Comparison of ENCODE assay signal across 8 cellular contexts in the genomic region with DNA sequence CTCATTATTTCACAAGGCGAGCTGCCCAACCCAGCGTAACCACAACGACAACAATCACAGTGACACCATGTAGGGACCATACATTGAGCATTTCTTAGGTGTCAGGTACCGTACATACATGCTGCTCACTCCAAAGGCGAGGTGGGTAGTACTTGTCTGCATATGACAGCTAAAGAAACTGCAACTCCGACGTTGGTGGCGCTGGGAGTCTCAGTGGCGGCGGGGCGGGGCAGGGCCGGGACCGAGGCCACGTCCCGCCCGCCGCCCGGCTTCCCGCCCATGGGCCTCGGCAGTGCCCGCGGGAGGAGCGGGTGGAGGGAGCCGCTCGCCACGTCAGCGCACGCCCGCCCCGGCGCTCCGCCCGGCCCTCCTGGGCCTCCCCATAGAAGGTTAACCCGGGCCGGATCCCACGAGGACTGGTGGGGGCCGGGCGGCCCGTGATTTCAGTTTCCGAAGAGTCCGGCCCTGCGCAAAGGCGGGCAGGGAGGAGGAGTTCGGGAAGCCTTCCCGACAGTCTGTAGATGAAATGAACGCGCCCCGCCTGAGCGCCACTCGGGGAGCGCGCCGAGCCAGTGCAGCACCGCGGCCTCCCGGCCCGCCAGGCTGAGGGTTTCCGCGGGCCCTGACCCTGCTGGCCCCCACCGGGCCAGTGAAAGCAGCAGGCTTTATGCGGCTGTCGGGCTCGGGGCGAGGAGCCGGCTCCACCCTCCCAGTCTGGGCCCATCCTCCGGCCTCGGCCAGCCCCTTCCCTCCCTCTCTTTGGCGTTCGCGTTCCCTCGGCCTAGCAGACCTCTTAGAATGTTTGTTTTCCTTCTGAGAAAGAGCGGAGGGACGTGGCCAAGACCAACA.
DNase-seq lines count a peak whose midpoint lies in the region; ATAC-seq and TF ChIP-seq lines count a peak whose summit lies in the region.

No MANE protein-coding gene starts in this region.

- peak; percentile 91 to 95 for TF ChIP-seq POLR2A in adrenal gland (IDR thresholded peaks at IDR 0.05)

- peak; percentile 84 for ATAC-seq in GM21825 (IDR thresholded peaks at IDR 0.05; ENCODE audit: unreplicated experiment)
- peak; percentile 87 to 90 (median 88) for ATAC-seq in T-cell (replicated peaks in 1 of 4)
- peak; percentile 93 to 99 (median 96) for ATAC-seq in heart right ventricle

- no peak overlapping the region for H3K27ac ChIP-seq in Karpas-422 (ENCODE audit: low read length)
- peak overlapping the region; percentile 94 to 98 (median 96) for H3K27ac ChIP-seq in adrenal gland
- H3K27ac ChIP-seq in heart right ventricle: peak overlapping the region; percentile 90 to 99 (median 96)

- H3K9me3 ChIP-seq in ES-I3 (ENCODE audit: control insufficient read depth, insufficient read depth, low read length) (no peaks in the 10 kb centered on the region), Karpas-422 (ENCODE audit: low read length) (no peaks in the 10 kb centered on the region), adrenal gland (replicated peaks in 1 of 3) (no peaks in the 10 kb centered on the region), heart right ventricle (no peaks in the 10 kb centered on the region)

- H3K9me2 ChIP-seq in Karpas-422 (replicated peaks; ENCODE audit: insufficient read depth, low read length): no peaks in the 10 kb centered on the region

- H3K9ac ChIP-seq in ES-I3 (ENCODE audit: low read depth, low read length): peak overlapping the region; percentile 63
- H3K9ac ChIP-seq in Karpas-422 (ENCODE audit: low read length): peak overlapping the region; percentile 46

- peak overlapping the region; percentile 1; the same call in 1 of the 2 replicates for H2AFZ ChIP-seq in Karpas-422 (ENCODE audit: low read length)

- no peaks in the 10 kb centered on the region for H4K20me1 ChIP-seq in Karpas-422 (ENCODE audit: insufficient read depth, low read depth, low read length)

- POLR2A ChIA-PET in T-cell (lab: Charles Lee): interaction anchor here in 1 of 2 donors (0.6 to 0.9 kb wide), 2 partner anchors 120 to 124 kb away, joined by 3 to 4 read pairs; a partner anchor contains a TSS

- DNase-seq in Karpas-422 (peak; percentile 56), T-cell (peak; percentile 19 to 78 (median 47)), adrenal gland (peak; percentile 93 to 96 (median 95)), heart right ventricle (peak; percentile 95 to 96), posterior cingulate gyrus (peak; percentile 74 to 97 (median 82)), type B pancreatic cell (ENCODE audit: extremely low spot score, unreplicated experiment) (peak; percentile 80)

- peak overlapping the region; percentile 59; the same call in 1 of the 2 replicates for H3K4me3 ChIP-seq in Karpas-422 (ENCODE audit: low read length)
- peak overlapping the region in 3 of 4 donors; percentile 5 to 58 (median 31) for H3K4me3 ChIP-seq in adrenal gland
- H3K4me3 ChIP-seq in heart right ventricle: peak overlapping the region in 9 of 10 donors; percentile 35 to 67 (median 58)

- peak overlapping the region; percentile 65 to 84 (median 78) for H3K4me3 Mint-ChIP-seq in T-cell
- H3K4me3 Mint-ChIP-seq in type B pancreatic cell: peak overlapping the region; percentile 84

- H3K4me1 ChIP-seq in ES-I3 (ENCODE audit: insufficient read depth, low read length) (peaks cover 3% of the 10 kb centered on the region), Karpas-422 (ENCODE audit: low read length) (peaks cover 10% of the 10 kb centered on the region), adrenal gland (replicated peaks in 1 of 2) (peaks cover 10 to 30% of the 10 kb centered on the region in 2 donors), heart right ventricle (peaks cover 5 to 43% (median 28%) of the 10 kb centered on the region in 9 donors)

- H3K36me3 ChIP-seq in ES-I3 (ENCODE audit: insufficient read depth, low read length) (no peaks in the 10 kb centered on the region), Karpas-422 (ENCODE audit: insufficient read depth, low read length) (no peaks in the 10 kb centered on the region), adrenal gland (replicated peaks in 1 of 2) (no peaks in the 10 kb centered on the region), heart right ventricle (no peaks in the 10 kb centered on the region)

- H3K27me3 Mint-ChIP-seq in T-cell (no peaks in the 10 kb centered on the region), type B pancreatic cell (peaks cover 3% of the 10 kb centered on the region)

- H3K36me3 Mint-ChIP-seq in T-cell (no peaks in the 10 kb centered on the region), type B pancreatic cell (no peaks in the 10 kb centered on the region)

- H3K27me3 ChIP-seq in Karpas-422 (ENCODE audit: low read length): no peaks in the 10 kb centered on the region
- no peaks in the 10 kb centered on the region for H3K27me3 ChIP-seq in adrenal gland
- no peaks in the 10 kb centered on the region for H3K27me3 ChIP-seq in heart right ventricle

- peak overlapping the region; percentile 59 for H3K4me2 ChIP-seq in Karpas-422 (ENCODE audit: low read depth, low read length, poor library complexity, severe bottlenecking)

- peak overlapping the region; percentile 45 to 61 for H3K27ac Mint-ChIP-seq in T-cell
- peak overlapping the region; percentile 78 for H3K27ac Mint-ChIP-seq in type B pancreatic cell

- H3K9me3 Mint-ChIP-seq in T-cell (no peaks in the 10 kb centered on the region), type B pancreatic cell (no peaks in the 10 kb centered on the region)

- TF ChIP-seq CTCF in adrenal gland (IDR thresholded peaks at IDR 0.05) (no peak), heart right ventricle (IDR thresholded peaks at IDR 0.05) (peak in 3 of 9 donors; percentile 6 to 7 (median 6)), type B pancreatic cell (conservative IDR thresholded peaks at IDR 0.05) (no peak)

- CTCF ChIA-PET in T-cell (lab: Charles Lee): interaction anchor here in 1 of 2 donors (0.6 kb wide), 1 partner anchor 139 kb away, joined by 3 read pairs; no protein-coding TSS in a partner anchor

- no peaks in the 10 kb centered on the region for H3K79me2 ChIP-seq in Karpas-422 (ENCODE audit: low read length)

- intact Hi-C loops in adrenal gland (cut with DNase I): no loop called here
- intact Hi-C loops in heart right ventricle (cut with DNase I): loop anchor here in 9 of 10 donors (1.0 to 10.0 kb wide), 19 partner anchors 65 to 851 kb away; a partner anchor contains a TSS
- intact Hi-C loops in posterior cingulate gyrus (cut with DNase I): loop anchor here (1.0 to 2.0 kb wide), 2 partner anchors 87 to 119 kb away; a partner anchor contains a TSS

- peaks cover 7 to 18% (median 13%) of the 10 kb centered on the region in 3 donors for H3K4me1 Mint-ChIP-seq in T-cell
- H3K4me1 Mint-ChIP-seq in type B pancreatic cell (ENCODE audit: unreplicated experiment): peaks cover 57% of the 10 kb centered on the region

- 0 to 6% (median 1%) methylated on average over 9 to 73 of the region's 73 CpGs for WGBS in adrenal gland, 4 donors
- 1% methylated on average over 70 to 73 of the region's 73 CpGs for WGBS in heart right ventricle, 2 donors

Comparison
In these comparisons a context has a peak if more than half of its experiments do, and no peak if none do; other contexts are left out.
1. intact Hi-C loops: an anchor here in heart right ventricle (1.0 to 10.0 kb wide) and posterior cingulate gyrus (1.0 to 2.0 kb wide); none called in adrenal gland.